ENCODE assay signal across 8 cellular contexts in genomic region chr11:695332-695605, GRCh38. TPM values are rescaled to one million over a fixed set of nuclear protein-coding genes. Genes with fewer than 3 reads are reported as not detected.
DNase-seq lines count a peak whose midpoint lies in the region; ATAC-seq and TF ChIP-seq lines count a peak whose summit lies in the region.

No MANE protein-coding gene starts in this region.

- H3K27me3 ChIP-seq in body of pancreas: no peaks in the 10 kb centered on the region
- no peaks in the 10 kb centered on the region for H3K27me3 ChIP-seq in upper lobe of left lung

- peaks cover 23% of the 10 kb centered on the region for H3K36me3 Mint-ChIP-seq in activated naive CD4-positive, alpha-beta T cell treated with anti-CD3 and anti-CD28 coated beads, Interleukin-2, amount 10 ng/mL, durations not matched to agents 7 days and 5 days
- peaks cover 5% of the 10 kb centered on the region for H3K36me3 Mint-ChIP-seq in memory B cell

- H3K9me3 Mint-ChIP-seq in activated naive CD4-positive, alpha-beta T cell treated with anti-CD3 and anti-CD28 coated beads, Interleukin-2, amount 10 ng/mL, durations not matched to agents 7 days and 5 days: no peaks in the 10 kb centered on the region
- no peaks in the 10 kb centered on the region for H3K9me3 Mint-ChIP-seq in memory B cell

- H3K9me3 ChIP-seq in body of pancreas (no peaks in the 10 kb centered on the region), upper lobe of left lung (no peaks in the 10 kb centered on the region)

- TF ChIP-seq POLR2A in body of pancreas (IDR thresholded peaks at IDR 0.05) (no peak), upper lobe of left lung (IDR thresholded peaks at IDR 0.05) (no peak)

- CTCF ChIA-PET in activated naive CD4-positive, alpha-beta T cell treated with anti-CD3 and anti-CD28 coated beads, Interleukin-2, amount 10 ng/mL, durations not matched to agents 7 days and 5 days (lab: Charles Lee): interaction anchor here (0.8 to 2.6 kb wide), 3 partner anchors 27 to 37 kb away, joined by 3 to 10 read pairs (median 10); no protein-coding TSS in a partner anchor

- H3K27ac ChIP-seq in body of pancreas: peak overlapping the region; percentile 94 to 99 (median 97)
- peak overlapping the region; percentile 99 to 100 (median 100) for H3K27ac ChIP-seq in upper lobe of left lung

- H3K4me1 ChIP-seq in body of pancreas (peaks cover 40% of the 10 kb centered on the region), upper lobe of left lung (peaks cover 28 to 44% (median 33%) of the 10 kb centered on the region in 4 donors)

- no peak for TF ChIP-seq CTCF in body of pancreas (IDR thresholded peaks at IDR 0.05)
- no peak for TF ChIP-seq CTCF in upper lobe of left lung (IDR thresholded peaks at IDR 0.05)

- H3K27me3 Mint-ChIP-seq in activated naive CD4-positive, alpha-beta T cell treated with anti-CD3 and anti-CD28 coated beads, Interleukin-2, amount 10 ng/mL, durations not matched to agents 7 days and 5 days: peaks cover 6% of the 10 kb centered on the region
- H3K27me3 Mint-ChIP-seq in memory B cell: no peaks in the 10 kb centered on the region

- peak overlapping the region; percentile 85 for H3K4me3 Mint-ChIP-seq in activated naive CD4-positive, alpha-beta T cell treated with anti-CD3 and anti-CD28 coated beads, Interleukin-2, amount 10 ng/mL, durations not matched to agents 7 days and 5 days
- peak overlapping the region; percentile 85 for H3K4me3 Mint-ChIP-seq in memory B cell

- no peak for ATAC-seq in body of pancreas
- ATAC-seq in memory B cell (ENCODE audit: low read depth): no peak
- no peak for ATAC-seq in upper lobe of left lung (ENCODE audit: low FRiP score in 2 of 2)
- no peak for ATAC-seq in HG02973 (IDR thresholded peaks at IDR 0.05; ENCODE audit: unreplicated experiment)
- no peak for ATAC-seq in GM19463 (IDR thresholded peaks at IDR 0.05; ENCODE audit: unreplicated experiment)

- H3K36me3 ChIP-seq in body of pancreas (replicated peaks in 1 of 2; ENCODE audit: insufficient read depth in 1 of 2, low read depth in 2 of 2) (no peaks in the 10 kb centered on the region), upper lobe of left lung (peaks cover 0 to 7% (median 5%) of the 10 kb centered on the region in 4 donors)

- no peak for DNase-seq in activated naive CD4-positive, alpha-beta T cell treated with anti-CD3 and anti-CD28 coated beads, Interleukin-2, amount 10 ng/mL, durations not matched to agents 7 days and 5 days
- DNase-seq in activated naive CD4-positive, alpha-beta T cell (lab: John Stamatoyannopoulos, UW): no peak
- DNase-seq in body of pancreas (no peak), memory B cell (ENCODE audit: low spot score in 2 of 2) (peak in 1 of 2 donors; percentile 99), upper lobe of left lung (no peak), G401 (ENCODE audit: low spot score) (no peak)

- peak overlapping the region; percentile 96 for H3K27ac Mint-ChIP-seq in activated naive CD4-positive, alpha-beta T cell treated with anti-CD3 and anti-CD28 coated beads, Interleukin-2, amount 10 ng/mL, durations not matched to agents 7 days and 5 days
- peak overlapping the region; percentile 89 for H3K27ac Mint-ChIP-seq in memory B cell

- intact Hi-C loops in body of pancreas (cut with DNase I): no loop called here

- peaks cover 66% of the 10 kb centered on the region for H3K4me1 Mint-ChIP-seq in activated naive CD4-positive, alpha-beta T cell treated with anti-CD3 and anti-CD28 coated beads, Interleukin-2, amount 10 ng/mL, durations not matched to agents 7 days and 5 days
- peaks cover 29% of the 10 kb centered on the region for H3K4me1 Mint-ChIP-seq in memory B cell

- H3K4me3 ChIP-seq in body of pancreas: peak overlapping the region in 1 of 2 donors; percentile 29
- H3K4me3 ChIP-seq in upper lobe of left lung: peak overlapping the region; percentile 42 to 98 (median 92)

- TF ChIP-seq EP300 in upper lobe of left lung (IDR thresholded peaks at IDR 0.05): no peak

- in situ Hi-C loops in G401 (cut with HindIII; ENCODE audit: low sequenced_read_pairs): no loop called here

- 0% methylated on average over 32 of the region's 32 CpGs; no CpG with 5 or more reads in 1 of the 2 donors for WGBS in body of pancreas, 2 donors
- WGBS in upper lobe of left lung, 2 donors: 0% methylated on average over 4 of the region's 32 CpGs; no CpG with 5 or more reads in 1 of the 2 donors

RNA-seq across cellular contexts. Expression of gene DEAF1, which starts 0.2 kb away (rescaled TPM):
- total RNA-seq in body of pancreas: 10 to 100 TPM; 15.8 to 28.0 TPM
- total RNA-seq in upper lobe of left lung: 10 to 100 TPM; 23.9 to 87.3 (median 35.6) TPM
- total RNA-seq in G401 (2014; rRNA removed; shearing (Covaris generic)): 70.5 and 73.2 TPM in 2 replicates

RNA-seq across cellular contexts. Expression of gene TMEM80, which starts 0.3 kb away (rescaled TPM):
- total RNA-seq in body of pancreas: 10 to 100 TPM; 21.8 to 36.3 TPM
- total RNA-seq in upper lobe of left lung: 10 to 100 TPM; 28.6 to 62.9 (median 36.1) TPM
- 14.8 and 19.8 TPM in 2 replicates for total RNA-seq in G401 (2014; rRNA removed; shearing (Covaris generic))

RNA-seq across cellular contexts. Expression of gene EPS8L2, which starts 10.8 kb away (rescaled TPM):
- total RNA-seq in body of pancreas (100 to 1,000 TPM; 126 to 153 TPM), upper lobe of left lung (100 to 1,000 TPM; 120 to 497 (median 199) TPM)
- 18.2 and 27.9 TPM in 2 replicates for total RNA-seq in G401 (2014; rRNA removed; shearing (Covaris generic))

RNA-seq across cellular contexts. Expression of gene TALDO1, which starts 52.0 kb away (rescaled TPM):
- total RNA-seq in body of pancreas (100 to 1,000 TPM in 1 of 2 donors, 10 to 100 TPM in 1; 78.9 to 119 TPM), upper lobe of left lung (100 to 1,000 TPM; 163 to 313 (median 217) TPM)
- 201 and 229 TPM in 2 replicates for total RNA-seq in G401 (2014; rRNA removed; shearing (Covaris generic))

RNA-seq across cellular contexts. Expression of gene DRD4, which starts 58.2 kb away (rescaled TPM):
- total RNA-seq in body of pancreas: 1 to 10 TPM in 1 of 2 donors, not detected in 1; 3.0 TPM
- total RNA-seq in upper lobe of left lung: 1 to 10 TPM in 3 of 6 donors, under 1 TPM in 1, not detected in 2; 0.54 to 4.2 (median 1.5) TPM
- not detected in 2 replicates for total RNA-seq in G401 (2014; rRNA removed; shearing (Covaris generic))
